23 cellular contexts compared by ENCODE assay signal in the genomic region with DNA sequence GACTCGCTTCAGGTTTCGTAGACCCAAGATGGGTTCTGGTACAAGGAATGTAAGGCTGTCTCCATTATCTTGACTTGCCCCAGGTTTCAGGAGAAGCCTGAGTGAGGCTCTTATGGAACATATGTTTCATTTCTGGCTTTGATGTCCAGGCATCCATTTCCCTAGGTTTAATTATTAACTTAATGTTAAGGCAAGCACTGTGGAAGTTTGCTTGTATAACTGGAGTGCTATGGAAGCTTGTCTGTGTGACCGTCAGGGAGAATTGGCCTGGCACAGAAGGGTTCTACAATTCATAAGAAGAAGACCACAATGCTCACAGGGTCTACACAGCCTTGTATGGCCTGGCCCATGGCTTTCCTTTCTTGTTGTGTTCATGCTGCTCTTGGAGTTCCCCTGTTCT. TPM values are rescaled to one million over a fixed set of nuclear protein-coding genes. Genes with fewer than 3 reads are reported as not detected.
A peak's percentile ranks its signal among the peaks of the same experiment; 100 is the strongest.
DNase-seq lines count a peak whose midpoint lies in the region; ATAC-seq, FAIRE-seq and TF ChIP-seq lines count a peak whose summit lies in the region.
"Had no signal": no experiment of that assay in that cellular context is flagged by ENCODE, and none has a peak within 500 bp of the region (broad histone marks: within the 10 kb centered on the region; RNA-seq: fewer than 3 reads in every experiment).

No MANE protein-coding gene starts in this region.

- TF ChIP-seq EP300 in HepG2 (IDR thresholded peaks at IDR 0.05; ENCODE audit: low read depth in 2 of 2, low read length in 2 of 2) = no peak
- TF ChIP-seq EP300 in HepG2 (CRISPR knock-in tag; IDR thresholded peaks at IDR 0.05; ENCODE audit: borderline replicate concordance) = no peak

- TF ChIP-seq POLR2A in HepG2 (IDR thresholded peaks at IDR 0.05; ENCODE audit: insufficient read depth in 1 of 2, low read depth in 2 of 2, low read length in 2 of 2) (no peak), right lobe of liver (IDR thresholded peaks at IDR 0.05) (no peak)

- H3K4me1 ChIP-seq in HepG2 (ENCODE audit: insufficient read depth, low read length) (no peaks in the 10 kb centered on the region), right lobe of liver (no peaks in the 10 kb centered on the region), small intestine (ENCODE audit: control insufficient read depth in 2 of 2, insufficient read depth in 1 of 2, low read depth in 1 of 2, low read length in 1 of 2) (no peaks in the 10 kb centered on the region)
- no peaks in the 10 kb centered on the region for H3K4me1 ChIP-seq in naive thymus-derived CD4-positive, alpha-beta T cell (ENCODE audit: control insufficient read depth in 2 of 2, insufficient read depth in 2 of 2, low read length in 2 of 2)
- H3K4me1 ChIP-seq: BLaER1 had no signal

- no peak overlapping the region for H3K27ac ChIP-seq in HepG2 (ENCODE audit: extremely low read length, insufficient read depth, low read length)
- H3K27ac ChIP-seq in right lobe of liver = no peak overlapping the region
- no peak overlapping the region for H3K27ac ChIP-seq in small intestine (ENCODE audit: low read depth in 1 of 2, low read length in 1 of 2)
- no peak overlapping the region for H3K27ac ChIP-seq in naive thymus-derived CD4-positive, alpha-beta T cell (ENCODE audit: low read depth, low read length)
- H3K27ac ChIP-seq: 22Rv1, BLaER1 had no signal

- peak; percentile 63; the same call in 2 of the 3 replicates for ATAC-seq in HepG2
- ATAC-seq in right lobe of liver = no peak
- ATAC-seq in left colon = peak; percentile 54
- no peak for ATAC-seq in naive thymus-derived CD4-positive, alpha-beta T cell
- ATAC-seq: HCT116 had no signal

- no peak for TF ChIP-seq RAD21 in HepG2 (CRISPR knock-in tag; IDR thresholded peaks at IDR 0.05)

- peaks cover 0 to 9% (median 0%) of the 10 kb centered on the region in 11 donors for H3K9me3 Mint-ChIP-seq in naive thymus-derived CD4-positive, alpha-beta T cell
- peaks cover 8% of the 10 kb centered on the region for H3K9me3 Mint-ChIP-seq in MCF 10A (ENCODE audit: unreplicated experiment)

- CTCF ChIA-PET in HepG2 (lab: Yijun Ruan, JAX; ENCODE audit: low intra/inter-chr PET ratio, low total read pairs) = no interaction called here
- CTCF ChIA-PET in naive thymus-derived CD4-positive, alpha-beta T cell (lab: Charles Lee) = no interaction called here
- CTCF ChIA-PET in MCF 10A (lab: Yijun Ruan, JAX) = interaction anchor here (0.6 kb wide), 1 partner anchor 19 kb away, joined by 3 read pairs; no protein-coding TSS in a partner anchor

- no CpG with 5 or more reads among the region's 3 CpGs for whole genome bisulfite sequencing in HepG2 (ENCODE audit: low lambda C conversion rate)
- 73% methylated on average over 3 of the region's 3 CpGs for WGBS in right lobe of liver (ENCODE audit: insufficient coverage, low coverage, low lambda C conversion rate, missing lambda C conversion rate)
- WGBS in small intestine, 3 donors = 45 to 79% (median 72%) methylated on average over 3 of the region's 3 CpGs

- H3K4me3 Mint-ChIP-seq in naive thymus-derived CD4-positive, alpha-beta T cell = no peak overlapping the region
- no peak overlapping the region for H3K4me3 Mint-ChIP-seq in MCF 10A (ENCODE audit: unreplicated experiment)
- H3K4me3 Mint-ChIP-seq: CD14-positive monocyte; CD4-positive, alpha-beta memory T cell; HFFc6 had no signal

- POLR2A ChIA-PET in HepG2 (lab: Yijun Ruan, JAX) = no interaction called here
- POLR2A ChIA-PET in naive thymus-derived CD4-positive, alpha-beta T cell (lab: Charles Lee) = no interaction called here
- POLR2A ChIA-PET in MCF 10A (lab: Yijun Ruan, JAX) = no interaction called here

- H3K9me3 ChIP-seq in HepG2 (ENCODE audit: low read length) (no peaks in the 10 kb centered on the region), right lobe of liver (no peaks in the 10 kb centered on the region), small intestine (ENCODE audit: control insufficient read depth, low read depth) (no peaks in the 10 kb centered on the region)
- no peaks in the 10 kb centered on the region for H3K9me3 ChIP-seq in naive thymus-derived CD4-positive, alpha-beta T cell (ENCODE audit: control insufficient read depth in 2 of 3, low read length in 3 of 3)

- no peaks in the 10 kb centered on the region for H3K27me3 Mint-ChIP-seq in naive thymus-derived CD4-positive, alpha-beta T cell
- H3K27me3 Mint-ChIP-seq in MCF 10A (ENCODE audit: insufficient read depth, unreplicated experiment) = peaks cover 51% of the 10 kb centered on the region
- H3K27me3 Mint-ChIP-seq: CD4-positive, alpha-beta memory T cell had no signal

- no peak overlapping the region; the same call in 1 of the 2 replicates for H3K4me2 ChIP-seq in HepG2 (ENCODE audit: low read depth, low read length)
- H3K4me2 ChIP-seq: BLaER1 had no signal

- no peak overlapping the region for H3K27ac Mint-ChIP-seq in naive thymus-derived CD4-positive, alpha-beta T cell
- no peak overlapping the region for H3K27ac Mint-ChIP-seq in MCF 10A (ENCODE audit: low read depth, unreplicated experiment)
- H3K27ac Mint-ChIP-seq: CD14-positive monocyte; CD4-positive, alpha-beta memory T cell; HFFc6 had no signal

- no peaks in the 10 kb centered on the region for H3K36me3 ChIP-seq in HepG2 (replicated peaks in 1 of 2; ENCODE audit: control insufficient read depth in 1 of 2, insufficient read depth in 2 of 2, low read length in 2 of 2)
- no peaks in the 10 kb centered on the region for H3K36me3 ChIP-seq in right lobe of liver
- H3K36me3 ChIP-seq in small intestine (ENCODE audit: control insufficient read depth in 2 of 2, insufficient read depth in 2 of 2, low read length in 2 of 2) = no peaks in the 10 kb centered on the region
- no peaks in the 10 kb centered on the region for H3K36me3 ChIP-seq in naive thymus-derived CD4-positive, alpha-beta T cell (ENCODE audit: control insufficient read depth in 2 of 3, insufficient read depth in 3 of 3, low read length in 3 of 3)
- H3K36me3 ChIP-seq: BLaER1 had no signal

- FAIRE-seq in HepG2 (lab: Jason Lieb, UNC) (no peak), small intestine (lab: Jason Lieb, UNC) (no peak)
- FAIRE-seq: GM12891 had no signal

- H3K36me3 Mint-ChIP-seq in naive thymus-derived CD4-positive, alpha-beta T cell = peaks cover 0 to 4% (median 0%) of the 10 kb centered on the region in 5 donors
- no peaks in the 10 kb centered on the region for H3K36me3 Mint-ChIP-seq in MCF 10A (ENCODE audit: insufficient read depth, unreplicated experiment)
- H3K36me3 Mint-ChIP-seq: CD14-positive monocyte; CD4-positive, alpha-beta memory T cell had no signal

- H3K4me3 ChIP-seq in HepG2 (replicated peaks in 1 of 3; ENCODE audit: insufficient read depth in 1 of 3, low read depth in 2 of 3, low read length in 3 of 3) = no peak overlapping the region
- H3K4me3 ChIP-seq in right lobe of liver = no peak overlapping the region
- H3K4me3 ChIP-seq in small intestine (ENCODE audit: low read depth in 1 of 2, low read length in 2 of 2) = no peak overlapping the region
- no peak overlapping the region for H3K4me3 ChIP-seq in naive thymus-derived CD4-positive, alpha-beta T cell (ENCODE audit: low read length)
- H3K4me3 ChIP-seq: BLaER1 had no signal

- no peaks in the 10 kb centered on the region for H3K79me2 ChIP-seq in HepG2 (ENCODE audit: insufficient read depth, low read length)

- H2AFZ ChIP-seq in HepG2 (ENCODE audit: low read length) = no peak overlapping the region

- no peaks in the 10 kb centered on the region for H3K27me3 ChIP-seq in HepG2 (ENCODE audit: control insufficient read depth in 1 of 2, insufficient read depth in 2 of 2, low read length in 2 of 2)
- H3K27me3 ChIP-seq in right lobe of liver = no peaks in the 10 kb centered on the region
- H3K27me3 ChIP-seq in small intestine (ENCODE audit: control insufficient read depth in 2 of 2, insufficient read depth in 2 of 2, low read length in 2 of 2) = no peaks in the 10 kb centered on the region
- H3K27me3 ChIP-seq in naive thymus-derived CD4-positive, alpha-beta T cell (ENCODE audit: control insufficient read depth in 2 of 2, insufficient read depth in 2 of 2, low read length in 2 of 2) = no peaks in the 10 kb centered on the region

- no peaks in the 10 kb centered on the region for H4K20me1 ChIP-seq in HepG2 (ENCODE audit: insufficient read depth, low read length)
- H4K20me1 ChIP-seq: BLaER1 had no signal

- intact Hi-C loops in HepG2 (cut with micrococcal nuclease; ENCODE audit: unreplicated experiment) (no loop called here), right lobe of liver (cut with DNase I) (no loop called here), left colon (cut with DNase I, micrococcal nuclease) (no loop called here), MCF 10A (cut with micrococcal nuclease) (no loop called here)
- intact Hi-C loops in naive thymus-derived CD4-positive, alpha-beta T cell (cut with micrococcal nuclease) = no loop called here

- DNase-seq in HepG2 (ENCODE audit: low spot score) = peak; percentile 5
- no peak for DNase-seq in right lobe of liver
- DNase-seq in SW480 (ENCODE audit: low spot score) = peak; percentile 35
- DNase-seq in left colon = no peak
- DNase-seq in small intestine = peak; percentile 10
- no peak for DNase-seq in naive thymus-derived CD4-positive, alpha-beta T cell
- no peak for DNase-seq in MCF 10A (ENCODE audit: unreplicated experiment)
- no peak for DNase-seq in hippocampal formation (lab: John Stamatoyannopoulos, UW)
- DNase-seq: CD4-positive, alpha-beta memory T cell; DMS153; DND-41; EL; GOT3; H7; HFFc6 had no signal

- TF ChIP-seq CTCF in HepG2 (CRISPR knock-in tag; IDR thresholded peaks at IDR 0.05) (no peak), right lobe of liver (IDR thresholded peaks at IDR 0.05) (no peak), MCF 10A (IDR thresholded peaks at IDR 0.05; ENCODE audit: unreplicated experiment) (no peak)

- no TSS peak for BruUV-seq in HepG2 (replicated peaks; lab: Mats Ljungman, UMichigan)
- BruUV-seq in MCF 10A (replicated peaks; lab: Mats Ljungman, UMichigan) = no TSS peak

- in situ Hi-C loops in HepG2 (cut with HindIII; ENCODE audit: extremely low pct_ligation_motif_present, low pct_unique_long_range_greater_than_20kb) = no loop called here

- no peak overlapping the region for H3K9ac ChIP-seq in HepG2 (ENCODE audit: insufficient read depth, low read depth, low read length)
- H3K9ac ChIP-seq: BLaER1 had no signal

- H3K4me1 Mint-ChIP-seq in naive thymus-derived CD4-positive, alpha-beta T cell = no peaks in the 10 kb centered on the region
- no peaks in the 10 kb centered on the region for H3K4me1 Mint-ChIP-seq in MCF 10A (ENCODE audit: insufficient read depth, unreplicated experiment)
- H3K4me1 Mint-ChIP-seq: CD14-positive monocyte; CD4-positive, alpha-beta memory T cell had no signal

RNA-seq across cellular contexts. Expression of gene PPP1R2C, which starts 47.2 kb away (rescaled TPM):
- total RNA-seq in HepG2 (2016; rRNA removed; fragmentation: Illumina TruSeq; extraction: Trizol) (not detected in 2 replicates), right lobe of liver (not detected), left colon (not detected), MCF 10A (2022) (not detected in 2 replicates)
- not detected in 2 replicates for total RNA-seq in HepG2 (2016; cell fraction: cytosol; rRNA removed; fragmentation: Illumina TruSeq; extraction: Trizol; ENCODE audit: low read depth)
- not detected in 2 replicates for total RNA-seq in HepG2 (2016; cell fraction: insoluble cytoplasmic fraction; rRNA removed; fragmentation: Illumina TruSeq; extraction: Trizol)
- total RNA-seq in HepG2 (2016; cell fraction: membrane; rRNA removed; fragmentation: Illumina TruSeq; extraction: Trizol) = not detected in 2 replicates
- not detected in 2 replicates for total RNA-seq in HepG2 (2016; cell fraction: nucleus; rRNA removed; fragmentation: Illumina TruSeq; extraction: Trizol)
- polyA plus RNA-seq in HepG2 (2011; rRNA removed) (not detected in 2 replicates), small intestine (not detected)
- polyA plus RNA-seq in HepG2 (2011; cell fraction: cytosol; rRNA removed) = not detected in 2 replicates
- polyA plus RNA-seq in HepG2 (2011; cell fraction: nucleus; rRNA removed) = not detected in 2 replicates
- not detected in 2 replicates for polyA plus RNA-seq in HepG2 (2012)
- polyA plus RNA-seq in HepG2 (2016; cell fraction: cytosol; fragmentation: Illumina TruSeq; extraction: Trizol; ENCODE audit: low read depth) = not detected in 2 replicates
- polyA plus RNA-seq in HepG2 (2016; cell fraction: insoluble cytoplasmic fraction; fragmentation: Illumina TruSeq; extraction: Trizol; ENCODE audit: low read depth) = not detected in 2 replicates
- polyA plus RNA-seq in HepG2 (2016; cell fraction: membrane; fragmentation: Illumina TruSeq; extraction: Trizol; ENCODE audit: low read depth) = not detected in 2 replicates
- not detected in 2 replicates for polyA plus RNA-seq in HepG2 (2016; cell fraction: nucleus; fragmentation: Illumina TruSeq; extraction: Trizol; ENCODE audit: insufficient read depth, low read depth)
- not detected in 2 replicates for polyA minus RNA-seq in HepG2 (2011; rRNA and poly(A)+ RNA removed; ENCODE audit: low replicate concordance)
- polyA minus RNA-seq in HepG2 (2011; cell fraction: cytosol; rRNA and poly(A)+ RNA removed) = not detected in 2 replicates
- polyA minus RNA-seq in HepG2 (2011; cell fraction: nucleus; rRNA and poly(A)+ RNA removed) = not detected in 2 replicates
- not detected for total RNA-seq in naive thymus-derived CD4-positive, alpha-beta T cell
- not detected for polyA plus RNA-seq in naive thymus-derived CD4-positive, alpha-beta T cell
- total RNA-seq: A673; CD4-positive, alpha-beta memory T cell; G401; H7; HFFc6 had no signal
- polyA plus RNA-seq: AG04450, CD14-positive monocyte had no signal

Comparison
In these comparisons a context has a peak if more than half of its experiments do, and no peak if none do; other contexts are left out.
1. ATAC-seq: peak in HepG2 (single experiment) and left colon (single experiment); none in right lobe of liver (0 of 4) and naive thymus-derived CD4-positive, alpha-beta T cell (single experiment).
2. DNase-seq: peak in HepG2 (single experiment), SW480 (single experiment) and small intestine (single experiment); none in right lobe of liver (0 of 3), left colon (0 of 2), naive thymus-derived CD4-positive, alpha-beta T cell (0 of 9), MCF 10A (single experiment) and hippocampal formation (0 of 2).